In genomic region chr9:88267283-88267682, GRCh38 we compare ENCODE assay signal across 9 cellular contexts.
"Had no signal": no experiment of that assay in that cellular context is flagged by ENCODE, and none has a peak within 500 bp of the region (broad histone marks: within the 10 kb centered on the region; RNA-seq: fewer than 3 reads in every experiment).

No MANE protein-coding gene starts in this region.

- H3K36me3 Mint-ChIP-seq: IgD-negative memory B cell had no signal

- H3K27ac Mint-ChIP-seq: HFFc6, IgD-negative memory B cell had no signal

- H3K9me3 Mint-ChIP-seq: IgD-negative memory B cell had no signal

- DNase-seq: GM23248, GOT3, H7, HFFc6, KBM-7 had no signal

- H3K4me3 ChIP-seq: GM23248, HAP-1 had no signal

- H3K27me3 Mint-ChIP-seq: IgD-negative memory B cell had no signal

- ATAC-seq: HCT116 had no signal

- H3K36me3 ChIP-seq: HAP-1 had no signal

- H2AFZ ChIP-seq: GM23248 had no signal

- H3K27ac ChIP-seq: GM23248, HL-60 had no signal

- H3K9ac ChIP-seq: GM23248 had no signal

- H3K4me1 ChIP-seq: HAP-1 had no signal

- H3K4me3 Mint-ChIP-seq: HFFc6 had no signal

- H3K9me3 ChIP-seq: HAP-1 had no signal
